8 cellular contexts compared by ENCODE assay signal in the genomic region with DNA sequence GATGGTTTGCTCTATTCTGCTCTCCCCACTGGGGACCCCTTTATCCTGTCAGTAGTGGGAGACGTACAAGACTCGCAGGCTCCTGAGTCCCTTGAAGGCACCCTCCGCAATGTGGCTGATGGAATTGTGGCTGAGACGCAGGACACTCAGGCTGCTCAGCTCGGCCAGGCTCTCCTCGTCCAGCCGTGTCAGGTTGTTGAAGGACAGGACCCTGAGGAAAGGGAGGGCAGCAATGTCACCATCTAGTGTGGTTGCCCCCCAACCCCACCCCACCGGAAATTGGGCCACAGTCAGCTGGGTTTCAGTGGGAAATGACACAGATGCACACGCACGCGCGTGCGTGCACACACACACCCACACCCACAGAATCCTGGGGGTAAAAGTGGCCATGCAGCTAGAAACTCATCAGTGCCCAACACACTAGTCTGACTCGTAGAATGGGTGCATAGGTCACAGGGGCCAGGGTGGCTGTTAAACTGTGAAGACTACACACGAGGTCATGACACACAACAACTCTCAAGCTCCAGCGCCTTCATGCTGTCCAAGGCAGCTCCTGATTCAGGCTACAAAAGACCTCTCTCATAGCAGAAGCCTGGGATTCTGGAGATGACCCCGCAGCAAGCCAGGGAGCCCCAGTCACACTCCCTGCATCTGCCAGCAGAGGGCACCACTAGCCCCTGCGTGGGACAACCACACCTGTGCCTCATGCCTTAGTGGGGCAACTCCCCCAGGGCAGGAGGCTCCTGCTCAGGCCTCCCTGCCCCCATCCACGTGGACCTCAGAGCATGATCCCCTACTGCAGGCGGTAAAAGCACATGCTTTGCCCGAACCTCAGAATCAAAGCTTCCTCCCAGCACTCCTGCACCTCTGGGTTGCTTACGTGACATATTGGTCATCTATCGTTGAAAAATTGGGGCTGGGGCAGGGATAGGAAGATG.
DNase-seq lines count a peak whose midpoint lies in the region; ATAC-seq and TF ChIP-seq lines count a peak whose summit lies in the region.

No MANE protein-coding gene starts in this region.

- peak; percentile 86 for ATAC-seq in HG02678 (IDR thresholded peaks at IDR 0.05; ENCODE audit: unreplicated experiment)

- intact Hi-C loops in head of caudate nucleus (cut with DNase I): loop anchor here (2.0 to 5.0 kb wide), 3 partner anchors 75 to 410 kb away; a partner anchor contains a TSS
- intact Hi-C loops in uterus (cut with DNase I; ENCODE audit: low total_unique reads): loop anchor here (10.0 kb wide), 2 partner anchors 97 to 407 kb away; a partner anchor contains a TSS

- no peak overlapping the region for H3K4me3 ChIP-seq in uterus

- no peaks in the 10 kb centered on the region for H3K9me3 ChIP-seq in uterus

- no peak for TF ChIP-seq POLR2A in uterus (IDR thresholded peaks at IDR 0.05)

- H3K36me3 ChIP-seq in uterus: no peaks in the 10 kb centered on the region

- TF ChIP-seq CTCF in progenitor cell of endocrine pancreas (IDR thresholded peaks at IDR 0.05; ENCODE audit: unreplicated experiment): peak; percentile 91
- TF ChIP-seq CTCF in uterus (IDR thresholded peaks at IDR 0.05): peak; percentile 79 to 93 (median 87)

- no peaks in the 10 kb centered on the region for H3K9me3 Mint-ChIP-seq in progenitor cell of endocrine pancreas (ENCODE audit: low read depth)

- DNase-seq in NK-92 treated with Interleukin-12 subunit alpha and Interleukin-12 subunit beta, amount 100 ng/mL, for 24 hours (lab: John Stamatoyannopoulos, UW): peak; percentile 41
- DNase-seq in NK-92 (lab: John Stamatoyannopoulos, UW; ENCODE audit: unreplicated experiment): no peak
- DNase-seq in RKO (ENCODE audit: low spot score): peak; percentile 18
- peak; percentile 74 for DNase-seq in activated gamma-delta T cell treated with Interleukin-2 at 50 U/mL for 16 hours
- DNase-seq in head of caudate nucleus: peak in 41 of 42 donors; percentile 65 to 92 (median 80)
- DNase-seq in progenitor cell of endocrine pancreas (ENCODE audit: low spot score, unreplicated experiment): peak; percentile 70
- DNase-seq in uterus: peak; percentile 68 to 74

- H3K27ac Mint-ChIP-seq in progenitor cell of endocrine pancreas: peak overlapping the region; percentile 24

- H3K27me3 Mint-ChIP-seq in progenitor cell of endocrine pancreas: no peaks in the 10 kb centered on the region

- H3K4me1 Mint-ChIP-seq in progenitor cell of endocrine pancreas (ENCODE audit: low read depth): peaks cover 15% of the 10 kb centered on the region

- no peaks in the 10 kb centered on the region for H3K27me3 ChIP-seq in uterus

- no peak overlapping the region for H3K4me3 Mint-ChIP-seq in progenitor cell of endocrine pancreas (ENCODE audit: low read depth)

- H3K36me3 Mint-ChIP-seq in progenitor cell of endocrine pancreas (ENCODE audit: insufficient read depth): peaks cover 36% of the 10 kb centered on the region

- H3K27ac ChIP-seq in uterus: no peak overlapping the region

- H3K4me1 ChIP-seq in uterus: no peaks in the 10 kb centered on the region
